Comparison of ENCODE assay signal across 10 cellular contexts in the genomic region with DNA sequence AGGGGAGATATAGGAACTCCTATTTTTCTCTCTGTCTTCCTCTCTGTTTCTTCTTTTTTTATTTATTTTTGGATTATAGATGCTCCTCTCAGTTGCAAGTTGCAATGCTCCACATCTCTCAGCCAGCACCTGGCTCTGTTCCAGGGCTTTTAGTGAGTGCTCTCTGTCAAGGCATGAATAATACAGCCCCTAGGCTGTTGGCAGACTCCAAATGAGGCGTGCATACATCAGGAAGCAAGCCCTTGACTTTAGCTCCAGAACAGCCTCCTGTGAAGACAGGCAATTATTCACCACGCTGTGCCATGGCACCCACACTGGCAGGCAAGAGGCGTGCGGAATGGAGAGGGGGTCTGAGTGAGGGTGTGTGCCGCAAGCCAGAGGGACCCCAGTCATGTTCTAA.
DNase-seq lines count a peak whose midpoint lies in the region; ATAC-seq lines count a peak whose summit lies in the region.
"Had no signal": no experiment of that assay in that cellular context is flagged by ENCODE, and none has a peak within 500 bp of the region (broad histone marks: within the 10 kb centered on the region; RNA-seq: fewer than 3 reads in every experiment).

No MANE protein-coding gene starts in this region.

- no peak for ATAC-seq in GM18909 (IDR thresholded peaks at IDR 0.05; ENCODE audit: poor library complexity, unreplicated experiment)
- ATAC-seq in GM18520 (IDR thresholded peaks at IDR 0.05; ENCODE audit: unreplicated experiment), result no peak
- ATAC-seq: activated CD4-positive, CD25-positive, alpha-beta regulatory T cell treated with anti-CD3 and anti-CD28 coated beads, Interleukin-2, amount 50 U/mL, for 24 hours had no signal

- DNase-seq in C1 segment of cervical spinal cord (lab: John Stamatoyannopoulos, UW) (peak in 9 of 14 donors; percentile 21 to 72 (median 38)), NCI-H187 treated with DMSO at 0.1 percent for 48 hours (lab: John Stamatoyannopoulos, UW) (peak; percentile 90), amygdala (lab: John Stamatoyannopoulos, UW) (peak in 37 of 56 donors; percentile 15 to 85 (median 38)), islet precursor cell (peak; percentile 58), SKM-1 (lab: John Stamatoyannopoulos, UW; ENCODE audit: unreplicated experiment) (no peak), posterior vena cava (ENCODE audit: low spot score) (no peak)
- DNase-seq: NCI-H526 treated with DMSO at 0.1 percent for 48 hours had no signal

- intact Hi-C loops in posterior vena cava (cut with DNase I), result no loop called here

Comparison
In these comparisons a context has a peak if more than half of its experiments do, and no peak if none do; other contexts are left out.
1. DNase-seq: peak in C1 segment of cervical spinal cord (9 of 14), NCI-H187 treated with DMSO at 0.1 percent for 48 hours (single experiment), amygdala (37 of 56) and islet precursor cell (single experiment); none in SKM-1 (single experiment) and posterior vena cava (single experiment).